Comparison of ENCODE assay signal across 9 cellular contexts in genomic region chr9:125172351-125172750, GRCh38. TPM values are rescaled to one million over a fixed set of nuclear protein-coding genes. Genes with fewer than 3 reads are reported as not detected.
A peak's percentile ranks its signal among the peaks of the same experiment; 100 is the strongest.
DNase-seq lines count a peak whose midpoint lies in the region; ATAC-seq and TF ChIP-seq lines count a peak whose summit lies in the region.
"Had no signal": no experiment of that assay in that cellular context is flagged by ENCODE, and none has a peak within 500 bp of the region (broad histone marks: within the 10 kb centered on the region; RNA-seq: fewer than 3 reads in every experiment).

No MANE protein-coding gene starts in this region.

- H3K27ac Mint-ChIP-seq in WTC11: peak overlapping the region; percentile 87
- H3K27ac Mint-ChIP-seq in stimulated activated effector memory CD8-positive, alpha-beta T cell treated with anti-CD3 and anti-CD28 coated beads, Interleukin-12 subunit alpha, Interleukin-12 subunit beta, amount 100 ng/mL, for 72 hours: no peak overlapping the region

- peak overlapping the region; percentile 7 for H3K27ac ChIP-seq in left ventricle myocardium inferior (replicated peaks)
- H3K27ac ChIP-seq in tibial artery: peak overlapping the region; percentile 18 to 38

- H3K4me3 ChIP-seq in left ventricle myocardium inferior (no peak overlapping the region), fibroblast of villous mesenchyme (ENCODE audit: low read depth, low read length) (no peak overlapping the region), tibial artery (no peak overlapping the region)

- H3K9me3 ChIP-seq in left ventricle myocardium inferior (replicated peaks) (no peaks in the 10 kb centered on the region), tibial artery (no peaks in the 10 kb centered on the region)

- no peaks in the 10 kb centered on the region for H3K27me3 ChIP-seq in left ventricle myocardium inferior (ENCODE audit: low read depth)
- no peaks in the 10 kb centered on the region for H3K27me3 ChIP-seq in tibial artery

- H3K36me3 ChIP-seq in left ventricle myocardium inferior (peaks cover 28% of the 10 kb centered on the region), tibial artery (peaks cover 15 to 27% (median 18%) of the 10 kb centered on the region in 3 donors)

- CTCF ChIA-PET in WTC11 (lab: Charles Lee): no interaction called here

- ATAC-seq in left ventricle myocardium superior: no peak
- ATAC-seq in WTC11: no peak
- no peak for ATAC-seq in HG03469 (IDR thresholded peaks at IDR 0.05; ENCODE audit: unreplicated experiment)
- ATAC-seq in stimulated activated effector memory CD8-positive, alpha-beta T cell treated with anti-CD3 and anti-CD28 coated beads, Interleukin-12 subunit alpha, Interleukin-12 subunit beta, amount 100 ng/mL, for 72 hours: no peak

- DNase-seq in left ventricle myocardium inferior (no peak), left ventricle myocardium superior (no peak), WTC11 (ENCODE audit: low spot score) (no peak), fibroblast of villous mesenchyme (ENCODE audit: low read depth) (peak; percentile 54), tibial artery (no peak), NCI-H510A (lab: John Stamatoyannopoulos, UW) (no peak)
- no peak for DNase-seq in stimulated activated effector memory CD8-positive, alpha-beta T cell treated with anti-CD3 and anti-CD28 coated beads, Interleukin-12 subunit alpha, Interleukin-12 subunit beta, amount 100 ng/mL, for 72 hours (ENCODE audit: low spot score in 2 of 2)
- DNase-seq: nucleus accumbens had no signal

- POLR2A ChIA-PET in WTC11 (lab: Charles Lee): no interaction called here

- no peaks in the 10 kb centered on the region; the same call in none of the 2 replicates for H3K4me1 Mint-ChIP-seq in WTC11
- H3K4me1 Mint-ChIP-seq in stimulated activated effector memory CD8-positive, alpha-beta T cell treated with anti-CD3 and anti-CD28 coated beads, Interleukin-12 subunit alpha, Interleukin-12 subunit beta, amount 100 ng/mL, for 72 hours: peaks cover 26% of the 10 kb centered on the region

- intact Hi-C loops in left ventricle myocardium inferior (cut with micrococcal nuclease) (no loop called here), left ventricle myocardium superior (cut with micrococcal nuclease) (no loop called here), tibial artery (cut with DNase I; ENCODE audit: low total_unique reads) (no loop called here)

- H3K4me1 ChIP-seq in left ventricle myocardium inferior (peaks cover 45% of the 10 kb centered on the region), tibial artery (peaks cover 0 to 80% (median 24%) of the 10 kb centered on the region in 4 donors)

- peaks cover 17% of the 10 kb centered on the region for H3K36me3 Mint-ChIP-seq in WTC11
- H3K36me3 Mint-ChIP-seq in stimulated activated effector memory CD8-positive, alpha-beta T cell treated with anti-CD3 and anti-CD28 coated beads, Interleukin-12 subunit alpha, Interleukin-12 subunit beta, amount 100 ng/mL, for 72 hours: peaks cover 52% of the 10 kb centered on the region

- no peak overlapping the region for H3K4me3 Mint-ChIP-seq in WTC11
- H3K4me3 Mint-ChIP-seq in stimulated activated effector memory CD8-positive, alpha-beta T cell treated with anti-CD3 and anti-CD28 coated beads, Interleukin-12 subunit alpha, Interleukin-12 subunit beta, amount 100 ng/mL, for 72 hours: no peak overlapping the region

- no peaks in the 10 kb centered on the region for H3K27me3 Mint-ChIP-seq in WTC11 (ENCODE audit: low read depth)

- no peaks in the 10 kb centered on the region for H3K9me3 Mint-ChIP-seq in WTC11
- H3K9me3 Mint-ChIP-seq in stimulated activated effector memory CD8-positive, alpha-beta T cell treated with anti-CD3 and anti-CD28 coated beads, Interleukin-12 subunit alpha, Interleukin-12 subunit beta, amount 100 ng/mL, for 72 hours: no peaks in the 10 kb centered on the region

- TF ChIP-seq CTCF in left ventricle myocardium inferior (IDR thresholded peaks at IDR 0.05; ENCODE audit: borderline replicate concordance) (no peak), WTC11 (IDR thresholded peaks at IDR 0.05) (no peak), fibroblast of villous mesenchyme (IDR thresholded peaks at IDR 0.05; ENCODE audit: insufficient read depth, low read depth, low read length) (no peak), tibial artery (IDR thresholded peaks at IDR 0.05) (no peak)

TF ChIP-seq in WTC11, 78 proteins besides CTCF, POLR2A, EP300 and RAD21:
- no peak for TF ChIP-seq ZNF263 (CRISPR knock-in tag; IDR thresholded peaks at IDR 0.05; ENCODE audit: low read depth)

RNA-seq across cellular contexts. Expression of gene PPP6C, which starts 17.3 kb away (rescaled TPM):
- total RNA-seq in left ventricle myocardium inferior (36.4 TPM), left ventricle myocardium superior (35.9 TPM), WTC11 (2021) (40.9 to 47.4 TPM (median 41.4 TPM) in 3 replicates), fibroblast of villous mesenchyme (27.4 and 43.2 TPM in 2 replicates)

RNA-seq across cellular contexts. Expression of gene RABEPK, which starts 28.0 kb away (rescaled TPM):
- total RNA-seq in left ventricle myocardium inferior (9.7 TPM), left ventricle myocardium superior (9.0 TPM), WTC11 (2021) (23.4 to 25.5 TPM (median 23.7 TPM) in 3 replicates), fibroblast of villous mesenchyme (32.0 and 33.8 TPM in 2 replicates)

RNA-seq across cellular contexts. Expression of gene SCAI, which starts 29.0 kb away (rescaled TPM):
- total RNA-seq in left ventricle myocardium inferior (2.7 TPM), left ventricle myocardium superior (3.8 TPM), WTC11 (2021) (20.4 to 25.6 TPM (median 25.0 TPM) in 3 replicates), fibroblast of villous mesenchyme (6.8 and 9.1 TPM in 2 replicates)
